In the genomic region with DNA sequence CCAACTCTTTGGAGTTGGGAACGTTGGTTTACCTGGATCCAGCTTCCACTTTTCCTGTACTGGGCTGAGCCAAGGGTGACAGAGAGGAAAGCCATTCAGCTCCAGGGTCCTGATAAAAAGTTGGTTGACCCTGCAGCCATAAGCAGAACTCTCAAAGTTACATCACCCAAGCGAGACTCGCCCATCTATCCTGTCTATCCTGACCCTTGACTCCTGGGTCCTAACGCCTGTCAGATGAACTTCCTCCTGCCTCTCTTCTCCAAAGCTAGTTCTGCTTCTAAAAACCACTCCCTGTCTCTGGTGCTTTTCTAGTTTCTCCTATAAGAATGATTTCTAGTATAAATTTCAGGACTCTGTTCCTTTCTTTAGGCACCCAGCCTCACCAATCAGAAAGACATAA, we compare ENCODE assay signal across 15 cellular contexts. TPM values are rescaled to one million over a fixed set of nuclear protein-coding genes. Genes with fewer than 3 reads are reported as not detected.
"Had no signal": no experiment of that assay in that cellular context is flagged by ENCODE, and none has a peak within 500 bp of the region (broad histone marks: within the 10 kb centered on the region; RNA-seq: fewer than 3 reads in every experiment).

No MANE protein-coding gene starts in this region.

RNA-seq across cellular contexts. Expression of a gene that starts 36.1 kb away (rescaled TPM):
- total RNA-seq: activated CD4-positive, alpha-beta memory T cell treated with anti-CD3 and anti-CD28 coated beads for 36 hours; cardiac muscle cell; dorsolateral prefrontal cortex; endodermal cell; epithelial cell of proximal tubule; gastrocnemius medialis; heart right ventricle; left colon; lower lobe of right lung; mesothelial cell of epicardium; omental fat pad; prostate gland; right cardiac atrium; tibial nerve; uterus had no signal
- polyA plus RNA-seq: cardiac muscle cell, heart right ventricle, right cardiac atrium had no signal

RNA-seq across cellular contexts. Expression of a gene that starts 36.1 kb away (rescaled TPM):
- total RNA-seq: epithelial cell of proximal tubule, left colon had no signal
- polyA plus RNA-seq: cardiac muscle cell had no signal
